12 cellular contexts compared by ENCODE assay signal in the genomic region with DNA sequence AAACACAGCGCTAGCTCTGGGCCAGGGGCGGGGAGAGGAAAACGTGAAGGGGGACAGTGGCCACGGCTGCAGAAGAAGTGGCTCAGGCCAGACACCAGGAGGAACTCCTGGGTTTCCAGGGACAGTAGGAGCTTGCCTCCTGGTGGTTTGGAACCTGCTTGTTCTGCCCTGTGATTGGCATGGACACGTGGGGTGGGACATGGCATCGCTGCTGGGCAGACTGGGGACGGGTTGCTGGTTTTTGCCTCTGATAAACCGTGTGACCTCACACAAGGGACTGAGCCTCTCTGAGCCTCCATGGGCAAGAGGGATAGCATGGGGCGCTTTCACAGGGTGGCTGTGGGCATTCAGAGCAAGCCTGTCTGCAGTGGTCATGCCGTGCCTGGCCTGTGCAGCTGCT. TPM values are rescaled to one million over a fixed set of nuclear protein-coding genes. Genes with fewer than 3 reads are reported as not detected.
"Had no signal": no experiment of that assay in that cellular context is flagged by ENCODE, and none has a peak within 500 bp of the region (broad histone marks: within the 10 kb centered on the region; RNA-seq: fewer than 3 reads in every experiment).

No MANE protein-coding gene starts in this region.

- H3K9me3 ChIP-seq: colonic mucosa, gastroesophageal sphincter, heart right ventricle had no signal

- H3K9me3 Mint-ChIP-seq: activated CD4-positive, alpha-beta T cell treated with anti-CD3 and anti-CD28 coated beads, Interleukin-2, amount 10 ng/mL, durations not matched to agents 24 days and 14 days; activated CD8-positive, alpha-beta T cell treated with anti-CD3 and anti-CD28 coated beads for 36 hours; activated naive CD8-positive, alpha-beta T cell treated with anti-CD3 and anti-CD28 coated beads for 36 hours; activated T-helper 17 cell treated with anti-CD3 and anti-CD28 coated beads, Interleukin-2, amount 50 U/mL, for 72 hours; immature natural killer cell; memory B cell had no signal

- H3K4me1 ChIP-seq: colonic mucosa had no signal

- H3K27ac ChIP-seq: colonic mucosa, gastroesophageal sphincter, heart right ventricle had no signal

- H3K4me3 Mint-ChIP-seq: activated CD4-positive, alpha-beta T cell treated with anti-CD3 and anti-CD28 coated beads, Interleukin-2, amount 10 ng/mL, durations not matched to agents 24 days and 14 days; activated CD8-positive, alpha-beta T cell treated with anti-CD3 and anti-CD28 coated beads for 36 hours; activated naive CD8-positive, alpha-beta T cell treated with anti-CD3 and anti-CD28 coated beads for 36 hours; activated T-helper 17 cell treated with anti-CD3 and anti-CD28 coated beads, Interleukin-2, amount 50 U/mL, for 72 hours; memory B cell had no signal

- ATAC-seq: activated T-helper 17 cell treated with anti-CD3 and anti-CD28 coated beads, Interleukin-2, amount 50 U/mL, for 72 hours; esophagus mucosa; gastroesophageal sphincter had no signal

- H3K36me3 Mint-ChIP-seq: activated naive CD8-positive, alpha-beta T cell treated with anti-CD3 and anti-CD28 coated beads for 36 hours; immature natural killer cell; memory B cell had no signal

- H3K27me3 Mint-ChIP-seq: activated CD4-positive, alpha-beta T cell treated with anti-CD3 and anti-CD28 coated beads, Interleukin-2, amount 10 ng/mL, durations not matched to agents 24 days and 14 days; activated CD8-positive, alpha-beta T cell treated with anti-CD3 and anti-CD28 coated beads for 36 hours; activated T-helper 17 cell treated with anti-CD3 and anti-CD28 coated beads, Interleukin-2, amount 50 U/mL, for 72 hours had no signal

- DNase-seq: amniotic stem cell, colonic mucosa had no signal

- H3K4me1 Mint-ChIP-seq: activated CD4-positive, alpha-beta T cell treated with anti-CD3 and anti-CD28 coated beads, Interleukin-2, amount 10 ng/mL, durations not matched to agents 24 days and 14 days; activated naive CD8-positive, alpha-beta T cell treated with anti-CD3 and anti-CD28 coated beads for 36 hours; activated T-helper 17 cell treated with anti-CD3 and anti-CD28 coated beads, Interleukin-2, amount 50 U/mL, for 72 hours had no signal

- H3K36me3 ChIP-seq: colonic mucosa, gastroesophageal sphincter, heart right ventricle had no signal

- H3K4me3 ChIP-seq: colonic mucosa, gastroesophageal sphincter, heart right ventricle had no signal

- H3K27ac Mint-ChIP-seq: activated CD4-positive, alpha-beta T cell treated with anti-CD3 and anti-CD28 coated beads, Interleukin-2, amount 10 ng/mL, durations not matched to agents 24 days and 14 days; activated CD8-positive, alpha-beta T cell treated with anti-CD3 and anti-CD28 coated beads for 36 hours; activated naive CD8-positive, alpha-beta T cell treated with anti-CD3 and anti-CD28 coated beads for 36 hours; activated T-helper 17 cell treated with anti-CD3 and anti-CD28 coated beads, Interleukin-2, amount 50 U/mL, for 72 hours; immature natural killer cell; memory B cell; progenitor cell of endocrine pancreas had no signal

- H3K27me3 ChIP-seq: colonic mucosa had no signal

RNA-seq across cellular contexts. Expression of a gene that starts 7.5 kb away (rescaled TPM):
- total RNA-seq: progenitor cell of endocrine pancreas had no signal
